In genomic region chr13:114279770-114280169, GRCh38 we compare ENCODE assay signal across 8 cellular contexts. TPM values are rescaled to one million over a fixed set of nuclear protein-coding genes. Genes with fewer than 3 reads are reported as not detected.
A peak's percentile ranks its signal among the peaks of the same experiment; 100 is the strongest.
DNase-seq lines count a peak whose midpoint lies in the region; ATAC-seq and TF ChIP-seq lines count a peak whose summit lies in the region.

No MANE protein-coding gene starts in this region.

- 90% methylated on average over 2 of the region's 2 CpGs for WGBS in right cardiac atrium
- WGBS in upper lobe of left lung, 2 donors: 70 to 87% methylated on average over 2 of the region's 2 CpGs

- H3K9me3 Mint-ChIP-seq in WTC11: no peaks in the 10 kb centered on the region

- H3K4me3 Mint-ChIP-seq in WTC11: peak overlapping the region; percentile 79

- intact Hi-C loops in left ventricle myocardium inferior (cut with micrococcal nuclease) (no loop called here), right cardiac atrium (cut with DNase I) (no loop called here), lower lobe of right lung (cut with DNase I) (no loop called here)

- TF ChIP-seq EP300 in upper lobe of left lung (IDR thresholded peaks at IDR 0.05): no peak

- ATAC-seq in right cardiac atrium: no peak
- ATAC-seq in WTC11: no peak
- ATAC-seq in lower lobe of right lung: no peak
- no peak for ATAC-seq in upper lobe of left lung (ENCODE audit: low FRiP score in 2 of 2)
- ATAC-seq in HG03571 (IDR thresholded peaks at IDR 0.05; ENCODE audit: unreplicated experiment): no peak

- peaks cover 22% of the 10 kb centered on the region for H3K36me3 Mint-ChIP-seq in WTC11

- no peak for TF ChIP-seq POLR2A in upper lobe of left lung (IDR thresholded peaks at IDR 0.05)

- H3K4me3 ChIP-seq in left ventricle myocardium inferior: no peak overlapping the region
- no peak overlapping the region for H3K4me3 ChIP-seq in right cardiac atrium (ENCODE audit: low read length)
- no peak overlapping the region for H3K4me3 ChIP-seq in lower lobe of right lung
- no peak overlapping the region for H3K4me3 ChIP-seq in upper lobe of left lung
- no peak overlapping the region for H3K4me3 ChIP-seq in right atrium auricular region

- H3K9me3 ChIP-seq in left ventricle myocardium inferior (replicated peaks) (no peaks in the 10 kb centered on the region), right cardiac atrium (ENCODE audit: control insufficient read depth, low read length) (no peaks in the 10 kb centered on the region), lower lobe of right lung (no peaks in the 10 kb centered on the region), upper lobe of left lung (no peaks in the 10 kb centered on the region), right atrium auricular region (no peaks in the 10 kb centered on the region)

- no peaks in the 10 kb centered on the region for H3K27me3 Mint-ChIP-seq in WTC11 (ENCODE audit: low read depth)

- TF ChIP-seq CTCF in left ventricle myocardium inferior (IDR thresholded peaks at IDR 0.05; ENCODE audit: borderline replicate concordance) (no peak), WTC11 (IDR thresholded peaks at IDR 0.05) (no peak), lower lobe of right lung (IDR thresholded peaks at IDR 0.05) (no peak), upper lobe of left lung (IDR thresholded peaks at IDR 0.05) (no peak), right atrium auricular region (IDR thresholded peaks at IDR 0.05) (no peak)

- peaks cover 25% of the 10 kb centered on the region for H3K4me1 Mint-ChIP-seq in WTC11

- H3K4me1 ChIP-seq in left ventricle myocardium inferior (peaks cover 37% of the 10 kb centered on the region), right cardiac atrium (ENCODE audit: control insufficient read depth, insufficient read depth, low read length) (no peaks in the 10 kb centered on the region), lower lobe of right lung (peaks cover 26% of the 10 kb centered on the region), upper lobe of left lung (peaks cover 17 to 29% (median 21%) of the 10 kb centered on the region in 4 donors), right atrium auricular region (peaks cover 0 to 25% of the 10 kb centered on the region in 2 donors)

- peak overlapping the region; percentile 99 for H3K27ac ChIP-seq in left ventricle myocardium inferior (replicated peaks)
- H3K27ac ChIP-seq in right cardiac atrium (ENCODE audit: low read length): no peak overlapping the region
- peak overlapping the region; percentile 97 for H3K27ac ChIP-seq in lower lobe of right lung
- peak overlapping the region in 3 of 4 donors; percentile 31 to 98 (median 95) for H3K27ac ChIP-seq in upper lobe of left lung
- H3K27ac ChIP-seq in right atrium auricular region: no peak overlapping the region

- no peak for DNase-seq in left ventricle myocardium inferior
- no peak for DNase-seq in right cardiac atrium
- DNase-seq in WTC11 (ENCODE audit: low spot score): no peak
- no peak for DNase-seq in lower lobe of right lung
- no peak for DNase-seq in upper lobe of left lung
- DNase-seq in right atrium auricular region (ENCODE audit: low spot score): no peak
- DNase-seq in activated gamma-delta T cell treated with Interleukin-2 at 50 U/mL for 16 hours: no peak

- POLR2A ChIA-PET in WTC11 (lab: Charles Lee): no interaction called here

- H3K36me3 ChIP-seq in left ventricle myocardium inferior (peaks cover 31% of the 10 kb centered on the region), lower lobe of right lung (peaks cover 35% of the 10 kb centered on the region), upper lobe of left lung (peaks cover 0 to 35% (median 8%) of the 10 kb centered on the region in 4 donors), right atrium auricular region (peaks cover under 1% of the 10 kb centered on the region)

- H3K27ac Mint-ChIP-seq in WTC11: peak overlapping the region; percentile 92

- CTCF ChIA-PET in WTC11 (lab: Charles Lee): no interaction called here

- H3K27me3 ChIP-seq in left ventricle myocardium inferior (ENCODE audit: low read depth) (no peaks in the 10 kb centered on the region), right cardiac atrium (ENCODE audit: control insufficient read depth, insufficient read depth) (no peaks in the 10 kb centered on the region), lower lobe of right lung (ENCODE audit: low read depth) (no peaks in the 10 kb centered on the region), upper lobe of left lung (no peaks in the 10 kb centered on the region), right atrium auricular region (no peaks in the 10 kb centered on the region)

TF ChIP-seq in WTC11, 78 proteins besides CTCF, POLR2A, EP300 and RAD21 (continues in another document):
- no peak for TF ChIP-seq EMX1 (CRISPR knock-in tag; IDR thresholded peaks at IDR 0.05)
- no peak for TF ChIP-seq PRRX2 (CRISPR knock-in tag; IDR thresholded peaks at IDR 0.05)
- TF ChIP-seq FOXK1 (CRISPR knock-in tag; IDR thresholded peaks at IDR 0.05): no peak
- TF ChIP-seq ZNF396 (CRISPR knock-in tag; IDR thresholded peaks at IDR 0.05; ENCODE audit: borderline replicate concordance): no peak
- no peak for TF ChIP-seq ELF4 (CRISPR knock-in tag; IDR thresholded peaks at IDR 0.05; ENCODE audit: low read depth)
- no peak for TF ChIP-seq KAT7 (CRISPR knock-in tag; IDR thresholded peaks at IDR 0.05; ENCODE audit: borderline replicate concordance)
- no peak for TF ChIP-seq ZNF416 (CRISPR knock-in tag; IDR thresholded peaks at IDR 0.05)
- no peak for TF ChIP-seq USF1 (CRISPR knock-in tag; IDR thresholded peaks at IDR 0.05)
- no peak for TF ChIP-seq AFF4 (CRISPR knock-in tag; IDR thresholded peaks at IDR 0.05; ENCODE audit: borderline replicate concordance)
- TF ChIP-seq ZBTB21 (CRISPR knock-in tag; IDR thresholded peaks at IDR 0.05; ENCODE audit: borderline replicate concordance): no peak
- TF ChIP-seq SMAD3 (CRISPR knock-in tag; IDR thresholded peaks at IDR 0.05; ENCODE audit: borderline replicate concordance): no peak
- TF ChIP-seq OVOL2 (CRISPR knock-in tag; IDR thresholded peaks at IDR 0.05; ENCODE audit: borderline replicate concordance): no peak
- no peak for TF ChIP-seq NFATC4 (CRISPR knock-in tag; IDR thresholded peaks at IDR 0.05)
- no peak for TF ChIP-seq E2F1 (CRISPR knock-in tag; IDR thresholded peaks at IDR 0.05)

RNA-seq across cellular contexts. Expression of gene UPF3A, which starts 1.6 kb away (rescaled TPM):
- total RNA-seq in left ventricle myocardium inferior (21.8 TPM), right cardiac atrium (10 to 100 TPM; 25.3 to 28.2 (median 26.5) TPM), WTC11 (2021) (64.2 to 71.9 TPM (median 68.7 TPM) in 3 replicates), lower lobe of right lung (38.9 TPM), upper lobe of left lung (100 to 1,000 TPM in 1 of 6 donors, 10 to 100 TPM in 5; 27.5 to 117 (median 48.6) TPM), right atrium auricular region (10 to 100 TPM; 14.1 to 20.7 TPM)
- polyA plus RNA-seq in right cardiac atrium: 36.3 TPM

RNA-seq across cellular contexts. Expression of gene CHAMP1, which starts 34.5 kb away (rescaled TPM):
- 9.0 TPM for total RNA-seq in left ventricle myocardium inferior
- 10 to 100 TPM; 10.7 to 12.8 (median 12.6) TPM for total RNA-seq in right cardiac atrium
- polyA plus RNA-seq in right cardiac atrium: 5.2 TPM
- 29.5 to 31.7 TPM (median 30.6 TPM) in 3 replicates for total RNA-seq in WTC11 (2021)
- total RNA-seq in lower lobe of right lung: 19.3 TPM
- 10 to 100 TPM in 5 of 6 donors, 1 to 10 TPM in 1; 4.6 to 22.4 (median 18.0) TPM for total RNA-seq in upper lobe of left lung
- total RNA-seq in right atrium auricular region: 10 to 100 TPM; 13.9 to 19.6 TPM

RNA-seq across cellular contexts. Expression of gene CDC16, which starts 45.1 kb away (rescaled TPM):
- 34.5 TPM for total RNA-seq in left ventricle myocardium inferior
- total RNA-seq in right cardiac atrium: 10 to 100 TPM; 35.6 to 52.7 (median 41.5) TPM
- 39.0 TPM for polyA plus RNA-seq in right cardiac atrium
- total RNA-seq in WTC11 (2021): 65.6 to 73.5 TPM (median 67.9 TPM) in 3 replicates
- 66.5 TPM for total RNA-seq in lower lobe of right lung
- total RNA-seq in upper lobe of left lung: 100 to 1,000 TPM in 1 of 6 donors, 10 to 100 TPM in 5; 46.6 to 123 (median 58.3) TPM
- total RNA-seq in right atrium auricular region: 10 to 100 TPM; 21.1 to 31.8 TPM

Comparison
In these comparisons a context has a peak if more than half of its experiments do, and no peak if none do; other contexts are left out.
1. H3K27ac ChIP-seq: peak in left ventricle myocardium inferior (single experiment), lower lobe of right lung (single experiment) and upper lobe of left lung (3 of 4); none in right cardiac atrium (single experiment) and right atrium auricular region (0 of 2).